In the genomic region with DNA sequence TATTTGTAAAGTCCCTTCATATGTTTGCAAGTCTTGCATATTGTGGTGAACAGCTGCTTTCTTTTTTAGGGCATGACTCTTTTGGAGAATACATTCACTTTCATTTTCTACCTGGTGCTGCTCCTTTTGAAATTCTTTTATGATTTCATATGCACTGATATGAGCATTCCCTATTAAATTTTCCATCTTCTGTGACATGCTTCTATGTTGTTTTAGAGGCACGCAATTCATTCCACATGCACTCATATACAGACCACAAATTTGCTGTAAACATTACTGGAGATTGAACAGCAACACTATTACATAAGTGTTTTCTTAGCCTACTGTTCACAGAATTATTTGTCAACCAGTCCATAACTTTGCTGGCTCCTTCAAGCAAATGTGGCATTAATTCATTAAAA, we compare ENCODE assay signal across 13 cellular contexts.
A peak's percentile ranks its signal among the peaks of the same experiment; 100 is the strongest.
DNase-seq lines count a peak whose midpoint lies in the region; ATAC-seq, FAIRE-seq and TF ChIP-seq lines count a peak whose summit lies in the region.
"Had no signal": no experiment of that assay in that cellular context is flagged by ENCODE, and none has a peak within 500 bp of the region (broad histone marks: within the 10 kb centered on the region; RNA-seq: fewer than 3 reads in every experiment).

No MANE protein-coding gene starts in this region.

- H3K4me3 ChIP-seq in GM12878, result no peak overlapping the region
- H3K4me3 ChIP-seq: stomach had no signal

- RAD21 ChIA-PET in GM12878 (lab: Charles Lee; ENCODE audit: unreplicated experiment), result interaction anchor here (1.2 kb wide), 1 partner anchor 20 kb away, joined by 3 read pairs; no protein-coding TSS in a partner anchor

- TF ChIP-seq CTCF in GM12878 (IDR thresholded peaks at IDR 0.05 in 2 of 3, conservative IDR thresholded peaks at IDR 0.05 in 1 of 3; ENCODE audit: control insufficient read depth in 2 of 3, extremely low read depth in 1 of 3, insufficient read depth in 1 of 3, low read depth in 3 of 3, low read length in 3 of 3), result no peak

- no peak for DNase-seq in GM12878 (ENCODE audit: low read depth, low spot score)
- no peak for DNase-seq in NCI-H526 (lab: John Stamatoyannopoulos, UW)
- DNase-seq in effector CD4-positive, alpha-beta T cell, result no peak
- no peak for DNase-seq in stimulated activated CD4-positive, alpha-beta T cell treated with anti-CD3 and anti-CD28 coated beads, Interleukin-1b, Interleukin-23, amount 100 ng/mL, for 48 hours
- DNase-seq: amygdala; effector memory CD4-positive, alpha-beta T cell; NCI-H2107; stomach had no signal

- WGBS in GM12878 (ENCODE audit: insufficient coverage, insufficient replicate concordance, low lambda C conversion rate, missing lambda C conversion rate), result 100% methylated on average over 1 of the region's 1 CpG

- H3K27me3 ChIP-seq in GM12878 (replicated peaks in 1 of 2; ENCODE audit: control insufficient read depth in 2 of 2, insufficient read depth in 2 of 2, low read length in 1 of 2), result no peaks in the 10 kb centered on the region
- H3K27me3 ChIP-seq: stomach had no signal

- ATAC-seq in GM18502 (IDR thresholded peaks at IDR 0.05; ENCODE audit: poor library complexity, unreplicated experiment) (peak; percentile 64), HG03103 (IDR thresholded peaks at IDR 0.05; ENCODE audit: low read depth, unreplicated experiment) (peak; percentile 63), GM12878 (peak; percentile 65), HG03457 (IDR thresholded peaks at IDR 0.05; ENCODE audit: unreplicated experiment) (no peak)

- in situ Hi-C loops in GM12878 (cut with MboI), result no loop called here

- peaks cover 12% of the 10 kb centered on the region; the same call in 2 of the 3 replicates for H3K9me3 ChIP-seq in GM12878 (replicated peaks; ENCODE audit: control insufficient read depth, insufficient read depth, low read length)

- intact Hi-C loops in GM12878 (cut with micrococcal nuclease; ENCODE audit: unreplicated experiment), result no loop called here

- BruUV-seq in GM12878 (replicated peaks; lab: Mats Ljungman, UMichigan), result no TSS peak

- no peaks in the 10 kb centered on the region for H3K36me3 ChIP-seq in GM12878 (ENCODE audit: control insufficient read depth in 2 of 2, insufficient read depth in 2 of 2, low read length in 1 of 2)
- H3K36me3 ChIP-seq: stomach had no signal

- peak; percentile 14 for FAIRE-seq in A204.1 (lab: Jason Lieb, UNC)
- FAIRE-seq in GM12878 (lab: Jason Lieb, UNC), result no peak
- FAIRE-seq: H1 had no signal

- no peak overlapping the region for H3K9ac ChIP-seq in GM12878 (ENCODE audit: control insufficient read depth, insufficient read depth, low read length)

- H2AFZ ChIP-seq in GM12878 (ENCODE audit: control insufficient read depth, low read depth, low read length), result no peak overlapping the region; the same call in 1 of the 2 replicates

- TF ChIP-seq EP300 in GM12878 (IDR thresholded peaks at IDR 0.05; ENCODE audit: borderline replicate concordance in 1 of 2, control insufficient read depth in 1 of 2, low read depth in 2 of 2, low read length in 2 of 2), result no peak

- H3K79me2 ChIP-seq in GM12878 (ENCODE audit: control insufficient read depth, insufficient read depth, low read length), result no peaks in the 10 kb centered on the region

- H3K27ac ChIP-seq in GM12878 (ENCODE audit: control insufficient read depth, insufficient read depth), result no peak overlapping the region

- TF ChIP-seq RAD21 in GM12878 (IDR thresholded peaks at IDR 0.05; ENCODE audit: insufficient read depth, low read depth, low read length), result no peak

- H3K4me2 ChIP-seq in GM12878 (ENCODE audit: control insufficient read depth, insufficient read depth), result 0 out of 2 replicates have a peak overlapping the region, but pooled peaks have one; percentile 30

- H4K20me1 ChIP-seq in GM12878 (ENCODE audit: control insufficient read depth, insufficient read depth), result no peaks in the 10 kb centered on the region

- CTCF ChIA-PET in GM12878 (lab: Yijun Ruan, JAX), result interaction anchor here (1.3 to 1.7 kb wide), 2 partner anchors 9 to 19 kb away, joined by 5 to 7 read pairs; no protein-coding TSS in a partner anchor

- H3K4me1 ChIP-seq in GM12878 (ENCODE audit: control insufficient read depth, insufficient read depth, low read length), result peaks cover 3% of the 10 kb centered on the region; the same call in 1 of the 2 replicates

- POLR2A ChIA-PET in GM12878 (lab: Charles Lee), result no interaction called here

- no peak for TF ChIP-seq POLR2A in GM12878 (IDR thresholded peaks at IDR 0.05; ENCODE audit: low read depth, low read length)

- SMC1A ChIA-PET in GM12878 (lab: Charles Lee; ENCODE audit: uncharacterized antibody, unreplicated experiment), result interaction anchor here (0.5 to 1.7 kb wide), 3 partner anchors 8 to 1338 kb away, joined by 3 to 8 read pairs (median 4); no protein-coding TSS in a partner anchor

TF ChIP-seq in GM12878, 131 proteins besides CTCF, POLR2A, EP300 and RAD21:
- TF ChIP-seq RUNX3 (IDR thresholded peaks at IDR 0.05; ENCODE audit: low read length) (peak; percentile 22; the same call in 1 of the 2 replicates), CBFB (IDR thresholded peaks at IDR 0.05; ENCODE audit: low read depth) (no peak)
